Comparison of ENCODE assay signal across 1 cellular context in genomic region chr7:106952658-106953231, GRCh38.
TF ChIP-seq lines count a peak whose summit lies in the region.

No MANE protein-coding gene starts in this region.

TF ChIP-seq in K562, 482 proteins besides CTCF, POLR2A, EP300 and RAD21 (continued from another document and continues in another):
- peak in 1 of 2 experiments; percentile 59; a peak in 1 of 4 replicates for TF ChIP-seq ARNT (IDR thresholded peaks at IDR 0.05)
- TF ChIP-seq BCOR (IDR thresholded peaks at IDR 0.05), result peak; percentile 38; the same call in 1 of the 2 replicates
- peak; percentile 40 for TF ChIP-seq NEUROD1 (IDR thresholded peaks at IDR 0.05; ENCODE audit: borderline replicate concordance, low read depth, low read length, partially characterized antibody)
- TF ChIP-seq KAT2B (IDR thresholded peaks at IDR 0.05; ENCODE audit: low read depth, low read length), result no peak
- peak; percentile 51; the same call in 1 of the 2 replicates for TF ChIP-seq GABPB1 (CRISPR knock-in tag; IDR thresholded peaks at IDR 0.05)
- no peak; the same call in 1 of the 2 replicates for TF ChIP-seq ZNF668 (CRISPR knock-in tag; IDR thresholded peaks at IDR 0.05)
- no peak for TF ChIP-seq TAF1 (IDR thresholded peaks at IDR 0.05; ENCODE audit: control insufficient read depth, extremely low read depth, insufficient read depth, low read length, severe bottlenecking)
- TF ChIP-seq HMG20A (CRISPR knock-in tag; conservative IDR thresholded peaks at IDR 0.05), result no peak
- TF ChIP-seq MYC (IDR thresholded peaks at IDR 0.05; ENCODE audit: low read depth, low read length), result peak; percentile 58
- TF ChIP-seq MYC (CRISPR knock-in tag; IDR thresholded peaks at IDR 0.05; ENCODE audit: borderline replicate concordance, low read depth), result no peak
- TF ChIP-seq MECOM (CRISPR knock-in tag; IDR thresholded peaks at IDR 0.05), result peak; percentile 87
- no peak for TF ChIP-seq BRF1 (IDR thresholded peaks at IDR 0.05; ENCODE audit: borderline replicate concordance, extremely low read depth, insufficient read length)
- peak; percentile 89 for TF ChIP-seq SMAD4 (CRISPR knock-in tag; conservative IDR thresholded peaks at IDR 0.05)
- 0 out of 2 replicates have a peak, but pooled peaks have one; percentile 68 for TF ChIP-seq ZBTB2 (IDR thresholded peaks at IDR 0.05)
- peak; percentile 33; the same call in 1 of the 2 replicates for TF ChIP-seq ZSCAN29 (IDR thresholded peaks at IDR 0.05)
- TF ChIP-seq USF1 (CRISPR knock-in tag; IDR thresholded peaks at IDR 0.05), result peak; percentile 89
- TF ChIP-seq ELF1 (tag; IDR thresholded peaks at IDR 0.05), result peak; percentile 63
- 0 out of 2 replicates have a peak, but pooled peaks have one; percentile 34 for TF ChIP-seq FOSL1 (tag; conservative IDR thresholded peaks at IDR 0.05)
- no peak for TF ChIP-seq ZNF830 (CRISPR knock-in tag; IDR thresholded peaks at IDR 0.05)
- TF ChIP-seq OTX1 (CRISPR knock-in tag; IDR thresholded peaks at IDR 0.05), result 0 out of 2 replicates have a peak, but pooled peaks have one; percentile 24
- TF ChIP-seq SPI1 (IDR thresholded peaks at IDR 0.05; ENCODE audit: borderline replicate concordance, low read depth, low read length), result peak; percentile 84; the same call in 1 of the 2 replicates
- TF ChIP-seq ZNF766 (CRISPR knock-in tag; conservative IDR thresholded peaks at IDR 0.05), result peak; percentile 60; the same call in 1 of the 2 replicates
- peak; percentile 79 for TF ChIP-seq TAL1 (IDR thresholded peaks at IDR 0.05)
- peak; percentile 62 for TF ChIP-seq GATAD2B (IDR thresholded peaks at IDR 0.05; ENCODE audit: borderline replicate concordance)
- peak; percentile 70 to 82; a peak in 3 of 4 replicates for TF ChIP-seq TRIM24 (IDR thresholded peaks at IDR 0.05)
- TF ChIP-seq SP2 (IDR thresholded peaks at IDR 0.05; ENCODE audit: extremely low read depth, low read depth, low read length, poor library complexity, severe bottlenecking), result no peak
- no peak for TF ChIP-seq TCF7 (IDR thresholded peaks at IDR 0.05; ENCODE audit: borderline replicate concordance)
- no peak for TF ChIP-seq ZNF398 (CRISPR knock-in tag; IDR thresholded peaks at IDR 0.05)
- TF ChIP-seq ZNF584 (CRISPR knock-in tag; IDR thresholded peaks at IDR 0.05; ENCODE audit: low read depth), result no peak
- no peak for TF ChIP-seq YBX1 (IDR thresholded peaks at IDR 0.05)
- TF ChIP-seq ZNF384 (IDR thresholded peaks at IDR 0.05; ENCODE audit: low read depth, low read length), result no peak
- peak; percentile 50; the same call in 1 of the 2 replicates for TF ChIP-seq ZFX (CRISPR knock-in tag; IDR thresholded peaks at IDR 0.05)
- TF ChIP-seq SIN3A (IDR thresholded peaks at IDR 0.05; ENCODE audit: borderline replicate concordance in 2 of 2, control insufficient read depth in 1 of 2, low read depth in 2 of 2, low read length in 2 of 2), result 0 out of 4 replicates have a peak, but pooled peaks of 1 of the 2 experiments have one; percentile 53
- peak; percentile 70; the same call in 1 of the 2 replicates for TF ChIP-seq SREBF1 (IDR thresholded peaks at IDR 0.05; ENCODE audit: borderline replicate concordance, low read depth, low read length)
- TF ChIP-seq HOXB6 (CRISPR knock-in tag; IDR thresholded peaks at IDR 0.05; ENCODE audit: borderline replicate concordance), result no peak
- TF ChIP-seq NR2C2 (CRISPR knock-in tag; IDR thresholded peaks at IDR 0.05), result no peak
- TF ChIP-seq NR2C2 (tag; IDR thresholded peaks at IDR 0.05), result peak; percentile 43; the same call in 1 of the 2 replicates
- TF ChIP-seq BRCA1 (IDR thresholded peaks at IDR 0.05), result no peak
- no peak for TF ChIP-seq BRCA1 (CRISPR knock-in tag; IDR thresholded peaks at IDR 0.05)
- 0 out of 2 replicates have a peak, but pooled peaks have one; percentile 39 for TF ChIP-seq SMARCC2 (IDR thresholded peaks at IDR 0.05; ENCODE audit: low read depth)
- peak in 1 of 2 experiments; percentile 93; a peak in 2 of 4 replicates for TF ChIP-seq ZNF318 (IDR thresholded peaks at IDR 0.05; ENCODE audit: borderline replicate concordance in 1 of 2, low read depth in 1 of 2)
- TF ChIP-seq KLF16 (IDR thresholded peaks at IDR 0.05), result peak; percentile 69
- no peak for TF ChIP-seq ELK1 (CRISPR knock-in tag; IDR thresholded peaks at IDR 0.05)
- TF ChIP-seq ASH1L (IDR thresholded peaks at IDR 0.05; ENCODE audit: borderline replicate concordance, low read depth, partially characterized antibody), result no peak
- no peak for TF ChIP-seq CHCHD3 (CRISPR knock-in tag; IDR thresholded peaks at IDR 0.05)
- 0 out of 2 replicates have a peak, but pooled peaks have one; percentile 35 for TF ChIP-seq ARID2 (IDR thresholded peaks at IDR 0.05)
- TF ChIP-seq POLR2H (tag; IDR thresholded peaks at IDR 0.05; ENCODE audit: low read depth), result no peak
- TF ChIP-seq RBM34 (IDR thresholded peaks at IDR 0.05; ENCODE audit: borderline replicate concordance, insufficient read depth, low read length), result no peak
- peak; percentile 72 for TF ChIP-seq ETV5 (CRISPR knock-in tag; IDR thresholded peaks at IDR 0.05; ENCODE audit: low read depth)
